Comparison of ENCODE assay signal across 30 cellular contexts in the genomic region with DNA sequence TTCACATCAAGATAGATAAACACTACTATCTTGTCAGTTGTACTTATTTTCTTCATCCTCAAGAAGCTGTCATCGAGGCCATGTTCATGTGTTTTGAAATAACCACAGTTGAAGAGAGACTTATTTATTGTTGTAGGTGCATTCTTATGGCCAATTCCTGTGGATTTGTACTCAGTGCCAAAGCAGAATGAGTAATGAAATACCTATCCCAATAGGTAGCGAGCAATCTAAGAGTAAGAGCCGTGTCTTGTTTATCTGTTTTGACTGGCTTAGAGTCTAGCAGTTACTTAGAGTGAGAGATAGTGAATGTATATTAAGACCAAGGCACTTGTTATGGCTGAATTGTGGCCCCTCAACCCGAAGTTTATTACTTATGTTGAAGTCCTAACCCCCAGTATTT.
"Had no signal": no experiment of that assay in that cellular context is flagged by ENCODE, and none has a peak within 500 bp of the region (broad histone marks: within the 10 kb centered on the region; RNA-seq: fewer than 3 reads in every experiment).

No MANE protein-coding gene starts in this region.

- H3K9me3 ChIP-seq: ascending aorta, colonic mucosa, heart right ventricle, neutrophil, right lobe of liver, thoracic aorta, uterus had no signal

- ATAC-seq: effector memory CD8-positive, alpha-beta T cell; esophagus mucosa; foreskin keratinocyte; heart right ventricle; left cardiac atrium; left ventricle myocardium superior; right lobe of liver; WTC11 had no signal

- H3K27ac ChIP-seq: ascending aorta, colonic mucosa, dorsolateral prefrontal cortex, foreskin keratinocyte, heart right ventricle, neutrophil, right lobe of liver, thoracic aorta, uterus had no signal

- DNase-seq: activated CD4-positive, alpha-beta memory T cell treated with anti-CD3 and anti-CD28 coated beads, Interleukin-2, amount 10 ng/mL, durations not matched to agents 7 days and 5 days; activated CD4-positive, alpha-beta T cell treated with anti-CD3 and anti-CD28 coated beads for 1 hour; activated CD4-positive, alpha-beta T cell treated with anti-CD3 and anti-CD28 coated beads, Interleukin-2, amount 10 ng/mL, durations not matched to agents 7 days and 5 days; activated CD8-positive, alpha-beta memory T cell treated with anti-CD3 and anti-CD28 coated beads, Interleukin-2, amount 50 U/mL, for 48 hours; activated gamma-delta T cell; activated naive CD4-positive, alpha-beta T cell treated with anti-CD3 and anti-CD28 coated beads, Interleukin-2, amount 10 ng/mL, durations not matched to agents 7 days and 5 days; activated naive CD8-positive, alpha-beta T cell treated with anti-CD3 and anti-CD28 coated beads, Interleukin-2, amount 10 ng/mL, durations not matched to agents 7 days and 5 days; activated T-cell treated with anti-CD3 and anti-CD28 coated beads, Interleukin-2, amount 50 U/mL, for 24 hours; cerebellar nuclear complex; colonic mucosa; dorsolateral prefrontal cortex; effector memory CD8-positive, alpha-beta T cell; heart right ventricle; islet precursor cell; left cardiac atrium; left ventricle myocardium superior; naive B cell; nephron progenitor cell; right lobe of liver; stimulated activated CD4-positive, alpha-beta T cell treated with anti-CD3 and anti-CD28 coated beads, Interleukin-12 subunit alpha, Interleukin-12 subunit beta, amount 100 ng/mL, for 4 hours; stimulated activated CD4-positive, alpha-beta T cell treated with anti-CD3 and anti-CD28 coated beads, Interleukin-4, amount 100 ng/mL, for 1 hour; T-helper 2 cell; trophoblast cell; uterus had no signal

- H3K27me3 ChIP-seq: ascending aorta, colonic mucosa, foreskin keratinocyte, heart right ventricle, neutrophil, right lobe of liver, uterus had no signal

- H3K36me3 ChIP-seq: ascending aorta, colonic mucosa, heart right ventricle, neutrophil, right lobe of liver, thoracic aorta, uterus had no signal

- H3K4me3 ChIP-seq: ascending aorta, colonic mucosa, dorsolateral prefrontal cortex, heart right ventricle, right lobe of liver, thoracic aorta, uterus had no signal

- H3K4me1 ChIP-seq: ascending aorta, colonic mucosa, foreskin keratinocyte, heart right ventricle, right lobe of liver, uterus had no signal
